In the genomic region with DNA sequence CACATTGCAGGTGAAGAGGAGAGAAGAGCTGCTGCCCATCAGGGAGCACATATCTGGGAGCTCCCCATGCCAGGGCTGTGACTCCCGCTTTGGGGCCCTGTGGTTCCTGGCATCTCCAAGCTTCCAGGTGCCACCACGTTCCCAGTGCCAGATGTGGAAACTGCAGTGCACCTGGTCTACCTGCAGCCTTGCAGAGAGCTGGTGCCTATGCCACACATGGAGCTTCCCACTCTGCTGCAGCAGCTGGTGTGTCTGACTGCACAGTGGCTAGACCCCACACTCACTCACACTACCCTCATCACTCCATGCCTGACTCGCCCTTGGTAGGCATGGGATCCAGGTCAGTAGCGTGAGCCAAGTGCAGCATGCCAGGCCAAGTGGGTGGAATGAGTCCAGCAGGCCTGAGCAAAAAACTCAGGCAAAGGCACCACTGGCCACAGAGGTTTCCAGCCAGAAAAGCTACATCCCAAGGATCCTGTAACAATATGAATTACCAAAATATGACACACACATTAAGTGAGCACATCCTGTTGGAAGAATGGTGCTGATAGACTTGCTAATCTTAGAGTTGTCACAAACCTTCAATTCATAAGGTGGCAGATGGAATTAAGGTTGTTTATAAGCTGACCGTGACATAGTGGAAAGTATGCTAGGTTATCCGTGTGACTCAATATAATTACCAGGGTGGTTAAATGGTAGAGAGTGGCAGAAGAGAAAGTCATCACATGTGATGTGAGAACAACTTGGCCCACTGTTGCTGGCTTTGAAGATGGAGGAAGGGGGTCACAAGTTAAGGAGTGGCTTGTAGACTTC, we compare ENCODE assay signal across 14 cellular contexts.
A peak's percentile ranks its signal among the peaks of the same experiment; 100 is the strongest.
DNase-seq lines count a peak whose midpoint lies in the region; ATAC-seq and TF ChIP-seq lines count a peak whose summit lies in the region.
"Had no signal": no experiment of that assay in that cellular context is flagged by ENCODE, and none has a peak within 500 bp of the region (broad histone marks: within the 10 kb centered on the region; RNA-seq: fewer than 3 reads in every experiment).

No MANE protein-coding gene starts in this region.

- H4K8ac ChIP-seq in IMR-90 (ENCODE audit: low read depth in 2 of 2, low read length in 2 of 2) (no peak overlapping the region), neuronal stem cell (ENCODE audit: low read depth, low read length) (no peak overlapping the region)

- H2BK12ac ChIP-seq in neuronal stem cell (ENCODE audit: low read length), result no peak overlapping the region

- dilution Hi-C loops in IMR-90 (cut with HindIII; ENCODE audit: low sequenced_read_pairs, unreplicated experiment), result no loop called here

- no peak overlapping the region for H2BK5ac ChIP-seq in IMR-90 (ENCODE audit: low read depth, low read length, poor library complexity, severe bottlenecking)
- H2BK5ac ChIP-seq in neuronal stem cell (ENCODE audit: low read length), result no peak overlapping the region

- peaks cover 3% of the 10 kb centered on the region; the same call in 1 of the 2 replicates for H3K9me3 ChIP-seq in IMR-90 (ENCODE audit: control insufficient read depth, insufficient read depth, low read length)
- H3K9me3 ChIP-seq in neuronal stem cell (replicated peaks in 1 of 2; ENCODE audit: control insufficient read depth in 2 of 2, insufficient read depth in 1 of 2, low read depth in 1 of 2, low read length in 2 of 2), result peaks cover 5 to 18% of the 10 kb centered on the region in 2 donors
- peaks cover 0 to 9% (median 0%) of the 10 kb centered on the region in 4 donors for H3K9me3 ChIP-seq in tibial nerve

- in situ Hi-C loops in IMR-90 (cut with MboI; ENCODE audit: low sequenced_read_pairs), result no loop called here

- TF ChIP-seq POLR2A in IMR-90 (IDR thresholded peaks at IDR 0.05; ENCODE audit: low read depth, low read length) (no peak), tibial nerve (IDR thresholded peaks at IDR 0.05) (no peak)

- H2BK120ac ChIP-seq in IMR-90 (ENCODE audit: low read depth, low read length) (no peak overlapping the region), neuronal stem cell (ENCODE audit: low read depth, low read length) (no peak overlapping the region)

- no peak for DNase-seq in IMR-90
- no peak for DNase-seq in RWPE1 (ENCODE audit: low spot score)
- no peak for DNase-seq in left cardiac atrium
- no peak for DNase-seq in neuronal stem cell (ENCODE audit: low spot score)
- no peak for DNase-seq in HCEC 1CT
- no peak for DNase-seq in Ammon's horn (ENCODE audit: low spot score)
- DNase-seq in tibial nerve (ENCODE audit: low spot score in 2 of 2), result no peak
- DNase-seq: NCI-H1092 treated with DMSO at 0.1 percent for 48 hours, NCI-H187, NCI-H2171, NCI-H82 had no signal

- TF ChIP-seq CTCF in IMR-90 (conservative IDR thresholded peaks at IDR 0.05; ENCODE audit: low read depth, low read length) (no peak), RWPE1 (conservative IDR thresholded peaks at IDR 0.05; ENCODE audit: low read depth) (no peak), tibial nerve (IDR thresholded peaks at IDR 0.05) (no peak)

- no peak overlapping the region for H3K27ac ChIP-seq in IMR-90 (ENCODE audit: insufficient read depth, low read length)
- H3K27ac ChIP-seq in RWPE1, result peak overlapping the region; percentile 10; the same call in 1 of the 2 replicates
- no peak overlapping the region for H3K27ac ChIP-seq in neuronal stem cell (replicated peaks; ENCODE audit: low read length)
- no peak overlapping the region for H3K27ac ChIP-seq in tibial nerve
- H3K27ac ChIP-seq: BLaER1 had no signal

- H3K9me1 ChIP-seq in IMR-90 (ENCODE audit: insufficient read depth, low read length), result peaks cover 6% of the 10 kb centered on the region; the same call in 1 of the 2 replicates

- no peaks in the 10 kb centered on the region; a peak in 1 of 4 replicates for H3K79me1 ChIP-seq in IMR-90 (ENCODE audit: low read depth in 1 of 2, low read length in 2 of 2)
- H3K79me1 ChIP-seq in neuronal stem cell (ENCODE audit: low read depth, low read length), result no peaks in the 10 kb centered on the region

- H2BK15ac ChIP-seq in IMR-90 (ENCODE audit: low read depth, low read length), result no peak overlapping the region
- no peak overlapping the region for H2BK15ac ChIP-seq in neuronal stem cell (ENCODE audit: low read length)

- H4K5ac ChIP-seq in IMR-90 (ENCODE audit: low read depth, low read length), result no peak overlapping the region

- no peak overlapping the region for H3K18ac ChIP-seq in IMR-90 (ENCODE audit: low read depth, low read length)
- peak overlapping the region; percentile 62 for H3K18ac ChIP-seq in neuronal stem cell (ENCODE audit: low read length)

- no peak overlapping the region for H3K56ac ChIP-seq in IMR-90 (ENCODE audit: extremely low read depth, insufficient read depth, low read length)

- no peaks in the 10 kb centered on the region for H3K4me1 ChIP-seq in IMR-90 (ENCODE audit: control insufficient read depth, insufficient read depth, low read length)
- no peaks in the 10 kb centered on the region for H3K4me1 ChIP-seq in neuronal stem cell (ENCODE audit: control insufficient read depth in 2 of 2, insufficient read depth in 1 of 2, low read depth in 1 of 2, low read length in 2 of 2)
- peaks cover 0 to 3% (median 0%) of the 10 kb centered on the region in 4 donors for H3K4me1 ChIP-seq in tibial nerve
- H3K4me1 ChIP-seq: BLaER1 had no signal

- no peak overlapping the region for H2BK20ac ChIP-seq in IMR-90 (ENCODE audit: low read depth, low read length)

- H4K91ac ChIP-seq in IMR-90 (ENCODE audit: insufficient read depth, low read depth, low read length), result no peak overlapping the region
- no peak overlapping the region for H4K91ac ChIP-seq in neuronal stem cell (ENCODE audit: low read depth, low read length, poor library complexity)

- H3K4me3 ChIP-seq in IMR-90 (ENCODE audit: insufficient read depth, low read depth, low read length) (no peak overlapping the region), neuronal stem cell (ENCODE audit: low read length in 2 of 2) (peak overlapping the region in 1 of 2 donors; percentile 36), tibial nerve (no peak overlapping the region)
- H3K4me3 ChIP-seq: BLaER1, K562 had no signal

- H4K20me1 ChIP-seq in IMR-90 (ENCODE audit: insufficient read depth, low read length), result no peaks in the 10 kb centered on the region
- H4K20me1 ChIP-seq: BLaER1 had no signal

- H2AFZ ChIP-seq in IMR-90 (replicated peaks; ENCODE audit: low read length, poor library complexity), result no peak overlapping the region
- no peak overlapping the region for H2AFZ ChIP-seq in neuronal stem cell (ENCODE audit: low read length)

- H3K4ac ChIP-seq in IMR-90 (ENCODE audit: low read depth, low read length) (no peak overlapping the region), neuronal stem cell (ENCODE audit: low read length) (no peak overlapping the region)

- H3K27me3 ChIP-seq in IMR-90 (ENCODE audit: control insufficient read depth, insufficient read depth, low read length) (no peaks in the 10 kb centered on the region), neuronal stem cell (ENCODE audit: control insufficient read depth in 3 of 3, insufficient read depth in 3 of 3, low read depth in 1 of 3, low read length in 3 of 3) (no peaks in the 10 kb centered on the region), tibial nerve (no peaks in the 10 kb centered on the region)
- H3K27me3 ChIP-seq: BLaER1 had no signal

- H3K14ac ChIP-seq in IMR-90 (replicated peaks; ENCODE audit: low read depth, low read length) (peak overlapping the region; percentile 0; the same call in 1 of the 2 replicates), neuronal stem cell (ENCODE audit: low read length) (no peak overlapping the region)

- ATAC-seq in IMR-90 (ENCODE audit: low read depth) (no peak), left cardiac atrium (peak; percentile 59 to 65)
- ATAC-seq: HCT116, K562 had no signal

- no peak overlapping the region for H3K4me2 ChIP-seq in IMR-90 (ENCODE audit: low read depth, low read length)
- no peak overlapping the region for H3K4me2 ChIP-seq in neuronal stem cell (ENCODE audit: insufficient read depth, low read length, poor library complexity, severe bottlenecking)
- H3K4me2 ChIP-seq: BLaER1 had no signal

- TF ChIP-seq RAD21 in IMR-90 (IDR thresholded peaks at IDR 0.05; ENCODE audit: low read length), result no peak

- CTCF ChIA-PET in IMR-90 (lab: Yijun Ruan, JAX) (no interaction called here), RWPE1 (lab: Yijun Ruan, JAX) (interaction anchor here (0.7 kb wide), 1 partner anchor 707 kb away, joined by 3 read pairs; no protein-coding TSS in a partner anchor)

- no TSS peak for BruUV-seq in IMR-90 (replicated peaks; lab: Mats Ljungman, UMichigan)

- WGBS in IMR-90 (ENCODE audit: extremely low coverage in 2 of 2, insufficient read length in 1 of 2), 2 experiments, result 84% methylated on average over 3 of the region's 6 CpGs; no CpG with 5 or more reads in 1 of the 2 experiments
- no CpG with 5 or more reads among the region's 6 CpGs for WGBS in neuronal stem cell (ENCODE audit: extremely low coverage in 2 of 2, insufficient read length in 2 of 2, insufficient replicate concordance in 1 of 2), 2 donors
- WGBS in tibial nerve, 2 donors, result 89 to 97% methylated on average over 4 to 5 of the region's 6 CpGs

- no peak overlapping the region for H3K23ac ChIP-seq in IMR-90 (ENCODE audit: low read depth, low read length)
- H3K23ac ChIP-seq in neuronal stem cell (ENCODE audit: low read depth, low read length, poor library complexity), result peak overlapping the region; percentile 38

- no peak for TF ChIP-seq EP300 in tibial nerve (IDR thresholded peaks at IDR 0.05)

- H2AK5ac ChIP-seq in IMR-90 (ENCODE audit: low read depth, low read length), result no peak overlapping the region
- H2AK5ac ChIP-seq in neuronal stem cell (ENCODE audit: low read depth, low read length), result no peak overlapping the region

- POLR2A ChIA-PET in IMR-90 (lab: Charles Lee; ENCODE audit: unreplicated experiment) (no interaction called here), RWPE1 (lab: Yijun Ruan, JAX; ENCODE audit: low non-redundant PET) (no interaction called here)

- H3K9ac ChIP-seq in IMR-90 (ENCODE audit: low read depth, low read length) (no peak overlapping the region), neuronal stem cell (ENCODE audit: low read depth, low read length, poor library complexity) (no peak overlapping the region)
- H3K9ac ChIP-seq: BLaER1 had no signal

- intact Hi-C loops in IMR-90 (cut with micrococcal nuclease) (no loop called here), left cardiac atrium (cut with DNase I) (no loop called here)

- H3K36me3 ChIP-seq in IMR-90 (ENCODE audit: control insufficient read depth, insufficient read depth, low read length) (peaks cover 14% of the 10 kb centered on the region), neuronal stem cell (replicated peaks in 1 of 2; ENCODE audit: control insufficient read depth in 2 of 2, insufficient read depth in 2 of 2, low read length in 2 of 2) (peaks cover 11 to 41% of the 10 kb centered on the region in 2 donors), tibial nerve (peaks cover 0 to 88% (median 0%) of the 10 kb centered on the region in 3 donors)

- peak overlapping the region; percentile 8 for H2AK9ac ChIP-seq in IMR-90 (replicated peaks; ENCODE audit: low read depth, low read length, poor library complexity)
